8 cellular contexts compared by ENCODE assay signal in the genomic region with DNA sequence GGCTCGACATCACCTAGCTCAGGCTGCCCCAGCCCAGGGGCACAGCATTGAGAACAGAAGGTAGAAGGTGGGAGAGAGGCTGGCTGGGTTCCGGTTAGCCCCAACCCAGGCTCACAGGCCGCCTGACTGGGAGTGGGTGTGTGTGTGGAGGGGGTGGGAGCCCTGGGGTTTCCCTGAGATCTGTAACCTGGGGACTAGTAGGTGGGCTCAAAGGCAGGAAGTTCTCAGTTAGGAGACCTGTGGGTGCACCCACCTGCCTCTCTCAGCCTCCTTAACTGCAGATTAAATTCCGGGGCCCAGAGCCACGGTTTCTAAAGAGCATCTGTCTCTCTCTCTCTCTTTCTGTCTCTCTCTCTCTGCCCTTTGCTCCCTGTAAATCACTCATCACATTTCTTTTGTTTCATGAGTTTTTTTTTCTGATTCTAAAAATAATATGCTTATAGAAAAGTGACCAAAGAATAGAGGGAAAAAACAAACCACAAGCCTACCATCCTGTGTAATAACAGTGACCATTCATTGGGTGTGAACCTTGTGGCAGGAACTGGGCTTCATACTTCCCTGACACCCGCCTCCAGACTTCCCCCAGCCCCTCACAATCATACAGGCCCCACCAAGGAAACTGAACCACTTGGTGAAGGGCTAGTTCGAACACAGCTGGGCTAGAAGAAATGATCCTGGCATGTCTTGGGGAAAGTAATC.
DNase-seq lines count a peak whose midpoint lies in the region; ATAC-seq, FAIRE-seq and TF ChIP-seq lines count a peak whose summit lies in the region.

No MANE protein-coding gene starts in this region.

- peak overlapping the region in 8 of 11 experiments; percentile 14 to 55 (median 38); a peak in 10 of 22 replicates for H3K9ac ChIP-seq in BLaER1 treated with 17β-estradiol and CSF1 and Interleukin-3, amounts not matched to agents 10 nM and 100 nM

- no peaks in the 10 kb centered on the region for H4K20me1 ChIP-seq in BLaER1 treated with 17β-estradiol and CSF1 and Interleukin-3, amounts not matched to agents 10 nM and 100 nM

- TF ChIP-seq POLR2A in H54 (IDR thresholded peaks at IDR 0.05; ENCODE audit: low read depth, low read length) = no peak

- no peaks in the 10 kb centered on the region for H3K27me3 ChIP-seq in BLaER1 treated with 17β-estradiol and CSF1 and Interleukin-3, amounts not matched to agents 10 nM and 100 nM

- H3K36me3 Mint-ChIP-seq in activated naive CD4-positive, alpha-beta T cell treated with anti-CD3 and anti-CD28 coated beads, Interleukin-2, amount 10 ng/mL, durations not matched to agents 7 days and 5 days = no peaks in the 10 kb centered on the region

- peak overlapping the region in 1 of 10 experiments; percentile 24; a peak in 1 of 20 replicates for H3K4me3 ChIP-seq in BLaER1 treated with 17β-estradiol and CSF1 and Interleukin-3, amounts not matched to agents 10 nM and 100 nM

- FAIRE-seq in H54 (lab: Jason Lieb, UNC) = no peak

- H3K4me1 Mint-ChIP-seq in activated naive CD4-positive, alpha-beta T cell treated with anti-CD3 and anti-CD28 coated beads, Interleukin-2, amount 10 ng/mL, durations not matched to agents 7 days and 5 days = peaks cover 15% of the 10 kb centered on the region

- H3K27ac Mint-ChIP-seq in activated naive CD4-positive, alpha-beta T cell treated with anti-CD3 and anti-CD28 coated beads, Interleukin-2, amount 10 ng/mL, durations not matched to agents 7 days and 5 days = peak overlapping the region; percentile 67

- no peaks in the 10 kb centered on the region for H3K36me3 ChIP-seq in BLaER1 treated with 17β-estradiol and CSF1 and Interleukin-3, amounts not matched to agents 10 nM and 100 nM

- no peaks in the 10 kb centered on the region for H3K9me3 ChIP-seq in BLaER1 treated with 17β-estradiol and CSF1 and Interleukin-3, amounts not matched to agents 10 nM and 100 nM (replicated peaks in 1 of 11)

- peak overlapping the region in 10 of 11 experiments; percentile 16 to 71 (median 60); a peak in 19 of 22 replicates for H3K27ac ChIP-seq in BLaER1 treated with 17β-estradiol and CSF1 and Interleukin-3, amounts not matched to agents 10 nM and 100 nM

- H3K9me3 Mint-ChIP-seq in activated naive CD4-positive, alpha-beta T cell treated with anti-CD3 and anti-CD28 coated beads, Interleukin-2, amount 10 ng/mL, durations not matched to agents 7 days and 5 days = no peaks in the 10 kb centered on the region

- no peak overlapping the region for H3K4me3 Mint-ChIP-seq in activated naive CD4-positive, alpha-beta T cell treated with anti-CD3 and anti-CD28 coated beads, Interleukin-2, amount 10 ng/mL, durations not matched to agents 7 days and 5 days

- H3K27me3 Mint-ChIP-seq in activated naive CD4-positive, alpha-beta T cell treated with anti-CD3 and anti-CD28 coated beads, Interleukin-2, amount 10 ng/mL, durations not matched to agents 7 days and 5 days = peaks cover 32% of the 10 kb centered on the region

- no peak for DNase-seq in activated naive CD4-positive, alpha-beta T cell treated with anti-CD3 and anti-CD28 coated beads, Interleukin-2, amount 10 ng/mL, durations not matched to agents 7 days and 5 days
- peak; percentile 54 for DNase-seq in stimulated activated naive CD8-positive, alpha-beta T cell treated with anti-CD3 and anti-CD28 coated beads, Interleukin-15, Interleukin-2, amounts not matched to agents 100 U/mL and 50 U/mL, for 24 hours
- DNase-seq in Kasumi-1 (lab: John Stamatoyannopoulos, UW) (no peak), H54 (ENCODE audit: insufficient read length, low spot score) (no peak)
- DNase-seq in effector CD8-positive, alpha-beta T cell (lab: John Stamatoyannopoulos, UW) = no peak

- CTCF ChIA-PET in activated naive CD4-positive, alpha-beta T cell treated with anti-CD3 and anti-CD28 coated beads, Interleukin-2, amount 10 ng/mL, durations not matched to agents 7 days and 5 days (lab: Charles Lee) = interaction anchor here (1.3 kb wide), 1 partner anchor 36 kb away, joined by 3 read pairs; no protein-coding TSS in a partner anchor

- peak overlapping the region; percentile 68 to 91 (median 83) for H3K4me2 ChIP-seq in BLaER1 treated with 17β-estradiol and CSF1 and Interleukin-3, amounts not matched to agents 10 nM and 100 nM

- H3K4me1 ChIP-seq in BLaER1 treated with 17β-estradiol and CSF1 and Interleukin-3, amounts not matched to agents 10 nM and 100 nM = peaks cover 24 to 44% (median 33%) of the 10 kb centered on the region in 10 experiments

- ATAC-seq in GM19397 (IDR thresholded peaks at IDR 0.05; ENCODE audit: unreplicated experiment) (peak; percentile 82), HG03354 (IDR thresholded peaks at IDR 0.05; ENCODE audit: poor library complexity, severe bottlenecking, unreplicated experiment) (peak; percentile 88)
- peak; percentile 71 for ATAC-seq in stimulated activated naive CD8-positive, alpha-beta T cell treated with anti-CD3 and anti-CD28 coated beads, Interleukin-15, Interleukin-2, amounts not matched to agents 100 U/mL and 50 U/mL, for 24 hours
